ENCODE assay signal across 20 cellular contexts in the genomic region with DNA sequence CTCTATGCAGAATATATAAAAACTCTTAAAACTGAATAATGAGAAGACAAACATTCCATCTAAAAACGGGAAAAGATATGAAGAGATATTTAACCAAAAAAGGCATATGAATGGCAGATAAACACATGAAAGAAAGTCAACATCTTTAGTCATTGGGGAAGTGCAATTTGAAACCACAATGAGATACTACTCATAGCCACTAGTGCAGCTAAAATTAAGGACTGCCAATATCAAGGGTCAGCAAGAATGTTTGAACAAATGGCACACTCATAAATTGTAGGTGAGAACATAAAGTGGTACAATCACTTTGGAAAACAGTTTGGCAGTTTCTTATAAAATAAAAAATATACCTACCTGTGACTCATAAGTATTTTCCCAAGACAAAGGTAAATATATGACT.
DNase-seq lines count a peak whose midpoint lies in the region; ATAC-seq, FAIRE-seq and TF ChIP-seq lines count a peak whose summit lies in the region.
"Had no signal": no experiment of that assay in that cellular context is flagged by ENCODE, and none has a peak within 500 bp of the region (broad histone marks: within the 10 kb centered on the region; RNA-seq: fewer than 3 reads in every experiment).

No MANE protein-coding gene starts in this region.

- CTCF ChIA-PET in endothelial cell of umbilical vein (lab: Charles Lee): no interaction called here

- DNase-seq in DMS53 (lab: John Stamatoyannopoulos, UW) (peak; percentile 63), HT1080 (ENCODE audit: low read depth) (peak; percentile 34), OCI-M1 (lab: John Stamatoyannopoulos, UW) (peak; percentile 36), endothelial cell of umbilical vein (ENCODE audit: low read depth, low spot score) (peak; percentile 15), sigmoid colon (no peak), suprapubic skin (ENCODE audit: low spot score in 2 of 2) (no peak), pons (ENCODE audit: low spot score) (no peak)
- DNase-seq: AML-193, Caco-2, DMS79 treated with DMSO at 0.1 percent for 48 hours, GF-D8, Karpas-422, NCI-H1048, NCI-H146, NCI-H2107, NCI-H345, NCI-H82, SJCRH30 had no signal

- POLR2A ChIA-PET in endothelial cell of umbilical vein (lab: Charles Lee): no interaction called here

- H3K27me3 ChIP-seq in endothelial cell of umbilical vein (ENCODE audit: control insufficient read depth in 2 of 2, insufficient read depth in 2 of 2, low read length in 2 of 2) (no peaks in the 10 kb centered on the region), sigmoid colon (no peaks in the 10 kb centered on the region), suprapubic skin (no peaks in the 10 kb centered on the region)
- H3K27me3 ChIP-seq: SJCRH30 had no signal

- no peaks in the 10 kb centered on the region for H3K9me3 ChIP-seq in endothelial cell of umbilical vein (replicated peaks; ENCODE audit: control insufficient read depth, insufficient read depth, low read length)
- H3K9me3 ChIP-seq in sigmoid colon: no peaks in the 10 kb centered on the region
- no peaks in the 10 kb centered on the region for H3K9me3 ChIP-seq in suprapubic skin
- H3K9me3 ChIP-seq: Caco-2, SJCRH30 had no signal

- no peak for ATAC-seq in HG03025 (IDR thresholded peaks at IDR 0.05; ENCODE audit: low FRiP score, unreplicated experiment)

- 45 to 58% methylated on average over 1 of the region's 1 CpG for WGBS in sigmoid colon, 2 donors
- WGBS in suprapubic skin: 67% methylated on average over 1 of the region's 1 CpG

- H2AFZ ChIP-seq in endothelial cell of umbilical vein (ENCODE audit: low read depth, low read length): no peak overlapping the region

- TF ChIP-seq CTCF in endothelial cell of umbilical vein (IDR thresholded peaks at IDR 0.05; ENCODE audit: extremely low read depth in 1 of 2, insufficient read depth in 1 of 2, low read depth in 1 of 2, low read length in 2 of 2) (no peak), sigmoid colon (IDR thresholded peaks at IDR 0.05) (no peak), suprapubic skin (IDR thresholded peaks at IDR 0.05) (no peak)

- intact Hi-C loops in endothelial cell of umbilical vein (cut with micrococcal nuclease): no loop called here
- intact Hi-C loops in sigmoid colon (cut with DNase I): no loop called here

- H3K4me2 ChIP-seq in endothelial cell of umbilical vein (ENCODE audit: insufficient read depth, low read length): no peak overlapping the region

- no peaks in the 10 kb centered on the region for H4K20me1 ChIP-seq in endothelial cell of umbilical vein (replicated peaks; ENCODE audit: control insufficient read depth, extremely low read depth, insufficient read depth, low read length)

- H3K79me2 ChIP-seq in endothelial cell of umbilical vein (ENCODE audit: control insufficient read depth, insufficient read depth, low read length): no peaks in the 10 kb centered on the region

- dilution Hi-C loops in endothelial cell of umbilical vein (cut with MboI; ENCODE audit: extremely low pct_ligation_motif_present, low sequenced_read_pairs): no loop called here

- no peaks in the 10 kb centered on the region for H3K4me1 ChIP-seq in endothelial cell of umbilical vein (ENCODE audit: control insufficient read depth, extremely low read depth, insufficient read depth, low read length)
- H3K4me1 ChIP-seq in sigmoid colon: no peaks in the 10 kb centered on the region
- no peaks in the 10 kb centered on the region for H3K4me1 ChIP-seq in suprapubic skin
- H3K4me1 ChIP-seq: Caco-2, SJCRH30 had no signal

- no peak for TF ChIP-seq POLR2A in endothelial cell of umbilical vein (IDR thresholded peaks at IDR 0.05; ENCODE audit: low read depth, low read length)
- TF ChIP-seq POLR2A in sigmoid colon (IDR thresholded peaks at IDR 0.05): no peak
- no peak for TF ChIP-seq POLR2A in suprapubic skin (IDR thresholded peaks at IDR 0.05)

- no peak overlapping the region for H3K27ac ChIP-seq in endothelial cell of umbilical vein (ENCODE audit: insufficient read depth, low read depth, low read length)
- H3K27ac ChIP-seq in sigmoid colon: no peak overlapping the region
- H3K27ac ChIP-seq in suprapubic skin: no peak overlapping the region
- H3K27ac ChIP-seq: SJCRH30 had no signal

- TF ChIP-seq EP300 in sigmoid colon (IDR thresholded peaks at IDR 0.05) (no peak), suprapubic skin (IDR thresholded peaks at IDR 0.05) (no peak)

- BruUV-seq in endothelial cell of umbilical vein (replicated peaks; lab: Mats Ljungman, UMichigan): no TSS peak

- H3K36me3 ChIP-seq in endothelial cell of umbilical vein (ENCODE audit: control insufficient read depth in 2 of 2, extremely low read depth in 1 of 2, insufficient read depth in 2 of 2, low read length in 2 of 2) (no peaks in the 10 kb centered on the region), sigmoid colon (no peaks in the 10 kb centered on the region), suprapubic skin (no peaks in the 10 kb centered on the region)
- H3K36me3 ChIP-seq: SJCRH30 had no signal

- no peaks in the 10 kb centered on the region for H3K9me1 ChIP-seq in endothelial cell of umbilical vein (replicated peaks; ENCODE audit: control insufficient read depth, extremely low read depth, insufficient read depth, low read length)

- no peak overlapping the region for H3K4me3 ChIP-seq in endothelial cell of umbilical vein (replicated peaks in 1 of 3; ENCODE audit: insufficient read depth in 1 of 3, low read depth in 1 of 3, low read length in 3 of 3)
- no peak overlapping the region for H3K4me3 ChIP-seq in sigmoid colon
- no peak overlapping the region for H3K4me3 ChIP-seq in suprapubic skin
- H3K4me3 ChIP-seq: SJCRH30 had no signal

- H3K9ac ChIP-seq in endothelial cell of umbilical vein (replicated peaks; ENCODE audit: extremely low read depth, insufficient read depth, low read length): no peak overlapping the region

- no peak for FAIRE-seq in endothelial cell of umbilical vein (lab: Jason Lieb, UNC)
- FAIRE-seq: RCC 7860 had no signal

TF ChIP-seq in endothelial cell of umbilical vein, 7 proteins besides CTCF, POLR2A, EP300 and RAD21:
- no peak for TF ChIP-seq POLR2AphosphoS5 (IDR thresholded peaks at IDR 0.05; ENCODE audit: insufficient read depth, low read depth, low read length)
- TF ChIP-seq FOS (IDR thresholded peaks at IDR 0.05; ENCODE audit: borderline replicate concordance, insufficient read depth, low read length): no peak
- TF ChIP-seq EZH2 (IDR thresholded peaks at IDR 0.05; ENCODE audit: borderline replicate concordance, low read depth, low read length, severe bottlenecking): no peak
- TF ChIP-seq, protein P1, sequence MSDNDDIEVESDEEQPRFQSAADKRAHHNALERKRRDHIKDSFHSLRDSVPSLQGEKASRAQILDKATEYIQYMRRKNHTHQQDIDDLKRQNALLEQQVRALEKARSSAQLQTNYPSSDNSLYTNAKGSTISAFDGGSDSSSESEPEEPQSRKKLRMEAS (IDR thresholded peaks at IDR 0.05; ENCODE audit: insufficient read depth, insufficient read length): no peak
- no peak for TF ChIP-seq JUN (IDR thresholded peaks at IDR 0.05; ENCODE audit: borderline replicate concordance, insufficient read depth, insufficient read length, low read depth)
- TF ChIP-seq GATA2 (IDR thresholded peaks at IDR 0.05; ENCODE audit: insufficient read depth, insufficient read length, low read depth, low read length): no peak

Comparison
In these comparisons a context has a peak if more than half of its experiments do, and no peak if none do; other contexts are left out.
1. DNase-seq: peak in DMS53 (single experiment), HT1080 (single experiment), OCI-M1 (single experiment) and endothelial cell of umbilical vein (single experiment); none in sigmoid colon (single experiment), suprapubic skin (0 of 2) and pons (single experiment).